In genomic region chr6:149806127-149806526, GRCh38 we compare ENCODE assay signal across 17 cellular contexts. TPM values are rescaled to one million over a fixed set of nuclear protein-coding genes. Genes with fewer than 3 reads are reported as not detected.
A peak's percentile ranks its signal among the peaks of the same experiment; 100 is the strongest.
DNase-seq lines count a peak whose midpoint lies in the region; ATAC-seq and TF ChIP-seq lines count a peak whose summit lies in the region.
"Had no signal": no experiment of that assay in that cellular context is flagged by ENCODE, and none has a peak within 500 bp of the region (broad histone marks: within the 10 kb centered on the region; RNA-seq: fewer than 3 reads in every experiment).

No MANE protein-coding gene starts in this region.

- TF ChIP-seq CTCF in MCF 10A (IDR thresholded peaks at IDR 0.05; ENCODE audit: unreplicated experiment): no peak
- no peak for TF ChIP-seq CTCF in breast epithelium (IDR thresholded peaks at IDR 0.05)
- TF ChIP-seq CTCF in NB4 (IDR thresholded peaks at IDR 0.05; ENCODE audit: low read depth, low read length): no peak

- H3K27me3 ChIP-seq in breast epithelium: no peaks in the 10 kb centered on the region
- H3K27me3 ChIP-seq in trophoblast cell (ENCODE audit: insufficient read depth, low read length): no peaks in the 10 kb centered on the region

- intact Hi-C loops in MCF 10A (cut with micrococcal nuclease) (no loop called here), breast epithelium (cut with DNase I; ENCODE audit: low total_unique reads) (no loop called here)
- intact Hi-C loops in activated T-helper 1 cell treated with anti-CD3 and anti-CD28 coated beads, Interleukin-12 subunit alpha, Interleukin-12 subunit beta, Interleukin-2, Interleukin-4 antibody, amounts not matched to agents 30 ng/mL and 10 ng/mL and 1 ng/mL, durations not matched to agents 14 hours and 24 hours and 36 hours (cut with micrococcal nuclease): no loop called here

- H3K9me3 Mint-ChIP-seq in MCF 10A (ENCODE audit: unreplicated experiment): no peaks in the 10 kb centered on the region
- no peaks in the 10 kb centered on the region for H3K9me3 Mint-ChIP-seq in activated T-helper 1 cell treated with anti-CD3 and anti-CD28 coated beads, Interleukin-12 subunit alpha, Interleukin-12 subunit beta, Interleukin-2, Interleukin-4 antibody, amounts not matched to agents 30 ng/mL and 10 ng/mL and 1 ng/mL, durations not matched to agents 14 hours and 24 hours and 36 hours
- H3K9me3 Mint-ChIP-seq in stimulated activated naive CD8-positive, alpha-beta T cell treated with anti-CD3 and anti-CD28 coated beads, Interleukin-15, Interleukin-2, amounts not matched to agents 100 ng/mL and 50 ng/mL, for 24 hours: no peaks in the 10 kb centered on the region
- H3K9me3 Mint-ChIP-seq: brain, type B pancreatic cell had no signal

- H3K79me2 ChIP-seq in trophoblast cell (ENCODE audit: control insufficient read depth, insufficient read depth, low read length, poor library complexity): no peaks in the 10 kb centered on the region

- no peak overlapping the region for H2AK5ac ChIP-seq in trophoblast cell (ENCODE audit: low read length)

- no peak overlapping the region for H4K8ac ChIP-seq in trophoblast cell (ENCODE audit: low read depth, low read length)

- peak overlapping the region; percentile 33 for H3K27ac Mint-ChIP-seq in MCF 10A (ENCODE audit: low read depth, unreplicated experiment)
- peak overlapping the region; percentile 43 for H3K27ac Mint-ChIP-seq in activated T-helper 1 cell treated with anti-CD3 and anti-CD28 coated beads, Interleukin-12 subunit alpha, Interleukin-12 subunit beta, Interleukin-2, Interleukin-4 antibody, amounts not matched to agents 30 ng/mL and 10 ng/mL and 1 ng/mL, durations not matched to agents 14 hours and 24 hours and 36 hours
- peak overlapping the region; percentile 54 for H3K27ac Mint-ChIP-seq in stimulated activated naive CD8-positive, alpha-beta T cell treated with anti-CD3 and anti-CD28 coated beads, Interleukin-15, Interleukin-2, amounts not matched to agents 100 ng/mL and 50 ng/mL, for 24 hours
- H3K27ac Mint-ChIP-seq: brain, type B pancreatic cell had no signal

- POLR2A ChIA-PET in MCF 10A (lab: Yijun Ruan, JAX): interaction anchor here (1.7 kb wide), 1 partner anchor 11 kb away, joined by 5 read pairs; no protein-coding TSS in a partner anchor

- H3K4me1 Mint-ChIP-seq in MCF 10A (ENCODE audit: insufficient read depth, unreplicated experiment): no peaks in the 10 kb centered on the region
- H3K4me1 Mint-ChIP-seq in activated T-helper 1 cell treated with anti-CD3 and anti-CD28 coated beads, Interleukin-12 subunit alpha, Interleukin-12 subunit beta, Interleukin-2, Interleukin-4 antibody, amounts not matched to agents 30 ng/mL and 10 ng/mL and 1 ng/mL, durations not matched to agents 14 hours and 24 hours and 36 hours (ENCODE audit: low read depth): peaks cover 12% of the 10 kb centered on the region
- peaks cover 6% of the 10 kb centered on the region for H3K4me1 Mint-ChIP-seq in stimulated activated naive CD8-positive, alpha-beta T cell treated with anti-CD3 and anti-CD28 coated beads, Interleukin-15, Interleukin-2, amounts not matched to agents 100 ng/mL and 50 ng/mL, for 24 hours (ENCODE audit: low read depth)
- H3K4me1 Mint-ChIP-seq: brain had no signal

- no peaks in the 10 kb centered on the region for H3K36me3 ChIP-seq in breast epithelium
- peaks cover 5 to 7% of the 10 kb centered on the region in 2 experiments for H3K36me3 ChIP-seq in trophoblast cell (ENCODE audit: control insufficient read depth in 1 of 2, insufficient read depth in 2 of 2, low read length in 2 of 2)

- no peak overlapping the region for H3K27ac ChIP-seq in breast epithelium
- no peak overlapping the region for H3K27ac ChIP-seq in trophoblast cell (ENCODE audit: low read depth, low read length)

- H2AFZ ChIP-seq in trophoblast cell (ENCODE audit: insufficient read depth, low read length, poor library complexity): no peak overlapping the region

- TF ChIP-seq POLR2A in breast epithelium (IDR thresholded peaks at IDR 0.05): no peak
- no peak for TF ChIP-seq POLR2A in NB4 (IDR thresholded peaks at IDR 0.05; ENCODE audit: extremely low read depth, insufficient read length)

- H2BK12ac ChIP-seq in trophoblast cell (ENCODE audit: low read length): no peak overlapping the region

- no peak overlapping the region for H3K18ac ChIP-seq in trophoblast cell (ENCODE audit: low read length)

- H3K4ac ChIP-seq in trophoblast cell (ENCODE audit: low read depth, low read length): no peak overlapping the region

- H3K4me1 ChIP-seq in breast epithelium: no peaks in the 10 kb centered on the region
- H3K4me1 ChIP-seq in trophoblast cell (ENCODE audit: control insufficient read depth in 1 of 2, insufficient read depth in 2 of 2, low read length in 2 of 2): no peaks in the 10 kb centered on the region

- peaks cover 63% of the 10 kb centered on the region for H3K36me3 Mint-ChIP-seq in MCF 10A (ENCODE audit: insufficient read depth, unreplicated experiment)
- peaks cover 22% of the 10 kb centered on the region for H3K36me3 Mint-ChIP-seq in activated T-helper 1 cell treated with anti-CD3 and anti-CD28 coated beads, Interleukin-12 subunit alpha, Interleukin-12 subunit beta, Interleukin-2, Interleukin-4 antibody, amounts not matched to agents 30 ng/mL and 10 ng/mL and 1 ng/mL, durations not matched to agents 14 hours and 24 hours and 36 hours (ENCODE audit: low read depth)
- peaks cover 32% of the 10 kb centered on the region for H3K36me3 Mint-ChIP-seq in stimulated activated naive CD8-positive, alpha-beta T cell treated with anti-CD3 and anti-CD28 coated beads, Interleukin-15, Interleukin-2, amounts not matched to agents 100 ng/mL and 50 ng/mL, for 24 hours (ENCODE audit: low read depth)
- H3K36me3 Mint-ChIP-seq: type B pancreatic cell had no signal

- no peak overlapping the region for H3K14ac ChIP-seq in trophoblast cell (ENCODE audit: low read length)

- no peak for ATAC-seq in HG02759 (IDR thresholded peaks at IDR 0.05; ENCODE audit: unreplicated experiment)
- no peak for ATAC-seq in GM21786 (IDR thresholded peaks at IDR 0.05; ENCODE audit: unreplicated experiment)

- no peak overlapping the region for H4K91ac ChIP-seq in trophoblast cell (ENCODE audit: low read depth, low read length)

- H3K79me1 ChIP-seq in trophoblast cell (ENCODE audit: low read length): no peaks in the 10 kb centered on the region

- BruUV-seq in MCF 10A (replicated peaks; lab: Mats Ljungman, UMichigan): no TSS peak

- CTCF ChIA-PET in MCF 10A (lab: Yijun Ruan, JAX): interaction anchor here (0.8 kb wide), 1 partner anchor 34 kb away, joined by 3 read pairs; no protein-coding TSS in a partner anchor

- no peak overlapping the region for H3K23ac ChIP-seq in trophoblast cell (ENCODE audit: low read length)

- H2BK5ac ChIP-seq in trophoblast cell (ENCODE audit: low read depth, low read length, poor library complexity): no peak overlapping the region

- H4K12ac ChIP-seq in trophoblast cell (ENCODE audit: low read depth, low read length): no peak overlapping the region

- DNase-seq in MCF 10A (ENCODE audit: unreplicated experiment): no peak
- no peak for DNase-seq in breast epithelium (ENCODE audit: low spot score in 2 of 2)
- DNase-seq in NB4 (ENCODE audit: low read depth): peak; percentile 34
- DNase-seq in activated T-helper 1 cell treated with anti-CD3 and anti-CD28 coated beads, Interleukin-12 subunit alpha, Interleukin-12 subunit beta, Interleukin-2, Interleukin-4 antibody, amounts not matched to agents 30 ng/mL and 10 ng/mL and 1 ng/mL, durations not matched to agents 14 hours and 24 hours and 36 hours (ENCODE audit: low spot score): no peak
- no peak for DNase-seq in trophoblast cell
- DNase-seq: activated T-cell treated with anti-CD3 and anti-CD28 coated beads, Interleukin-2, amount 50 U/mL, for 48 hours; DMS 273 treated with DMSO at 0.1 percent for 48 hours; hippocampal formation; NCI-H1694 treated with DMSO at 0.1 percent for 48 hours; NCI-H526; SHP77 treated with DMSO at 0.1 percent for 48 hours; stimulated activated CD8-positive, alpha-beta memory T cell treated with anti-CD3 and anti-CD28 coated beads, Interleukin-4, amount 100 ng/mL, for 48 hours had no signal

- H3K9me3 ChIP-seq in breast epithelium (no peaks in the 10 kb centered on the region), trophoblast cell (ENCODE audit: insufficient read depth, low read depth, low read length) (no peaks in the 10 kb centered on the region)

- H2BK120ac ChIP-seq in trophoblast cell (ENCODE audit: insufficient read depth, low read length, poor library complexity): no peak overlapping the region

- no peak overlapping the region for H3K9ac ChIP-seq in trophoblast cell (ENCODE audit: low read length)

- no peak overlapping the region for H3K4me3 Mint-ChIP-seq in MCF 10A (ENCODE audit: unreplicated experiment)
- H3K4me3 Mint-ChIP-seq in activated T-helper 1 cell treated with anti-CD3 and anti-CD28 coated beads, Interleukin-12 subunit alpha, Interleukin-12 subunit beta, Interleukin-2, Interleukin-4 antibody, amounts not matched to agents 30 ng/mL and 10 ng/mL and 1 ng/mL, durations not matched to agents 14 hours and 24 hours and 36 hours: no peak overlapping the region
- H3K4me3 Mint-ChIP-seq in stimulated activated naive CD8-positive, alpha-beta T cell treated with anti-CD3 and anti-CD28 coated beads, Interleukin-15, Interleukin-2, amounts not matched to agents 100 ng/mL and 50 ng/mL, for 24 hours: no peak overlapping the region
- H3K4me3 Mint-ChIP-seq: brain, type B pancreatic cell had no signal

- no peak overlapping the region for H3K4me2 ChIP-seq in trophoblast cell (ENCODE audit: low read length)

- no peaks in the 10 kb centered on the region for H3K27me3 Mint-ChIP-seq in MCF 10A (ENCODE audit: insufficient read depth, unreplicated experiment)
- H3K27me3 Mint-ChIP-seq in activated T-helper 1 cell treated with anti-CD3 and anti-CD28 coated beads, Interleukin-12 subunit alpha, Interleukin-12 subunit beta, Interleukin-2, Interleukin-4 antibody, amounts not matched to agents 30 ng/mL and 10 ng/mL and 1 ng/mL, durations not matched to agents 14 hours and 24 hours and 36 hours (ENCODE audit: insufficient read depth): no peaks in the 10 kb centered on the region
- H3K27me3 Mint-ChIP-seq in stimulated activated naive CD8-positive, alpha-beta T cell treated with anti-CD3 and anti-CD28 coated beads, Interleukin-15, Interleukin-2, amounts not matched to agents 100 ng/mL and 50 ng/mL, for 24 hours: no peaks in the 10 kb centered on the region
- H3K27me3 Mint-ChIP-seq: brain, type B pancreatic cell had no signal

- no CpG with 5 or more reads among the region's 4 CpGs for WGBS in trophoblast cell (ENCODE audit: extremely low coverage, insufficient coverage, insufficient read length)

- H3K4me3 ChIP-seq in breast epithelium (no peak overlapping the region), NB4 (ENCODE audit: low read depth, low read length) (no peak overlapping the region), trophoblast cell (ENCODE audit: low read depth, low read length) (no peak overlapping the region)

RNA-seq across cellular contexts. Expression of gene PCMT1, which starts 56.6 kb away (rescaled TPM):
- total RNA-seq in MCF 10A (2022) (117 and 121 TPM in 2 replicates), breast epithelium (100 to 1,000 TPM; 111 to 148 (median 121) TPM)
- 88.8 and 92.3 TPM in 2 replicates for total RNA-seq in activated T-helper 1 cell treated with anti-CD3 and anti-CD28 coated beads, Interleukin-12 subunit alpha, Interleukin-12 subunit beta, Interleukin-2, Interleukin-4 antibody, amounts not matched to agents 30 ng/mL and 10 ng/mL and 1 ng/mL, durations not matched to agents 14 hours and 24 hours and 36 hours
- 75.3 and 78.6 TPM in 2 replicates for polyA plus RNA-seq in trophoblast cell (2013)

RNA-seq across cellular contexts. Expression of gene LRP11, which starts 58.0 kb away (rescaled TPM):
- total RNA-seq in MCF 10A (2022) (38.1 and 46.1 TPM in 2 replicates), breast epithelium (10 to 100 TPM; 30.6 to 44.9 (median 35.8) TPM)
- 3.5 and 5.1 TPM in 2 replicates for total RNA-seq in activated T-helper 1 cell treated with anti-CD3 and anti-CD28 coated beads, Interleukin-12 subunit alpha, Interleukin-12 subunit beta, Interleukin-2, Interleukin-4 antibody, amounts not matched to agents 30 ng/mL and 10 ng/mL and 1 ng/mL, durations not matched to agents 14 hours and 24 hours and 36 hours
- 6.9 TPM in 2 replicates for polyA plus RNA-seq in trophoblast cell (2013)

RNA-seq across cellular contexts. Expression of gene NUP43, which starts 59.8 kb away (rescaled TPM):
- 47.8 and 50.5 TPM in 2 replicates for total RNA-seq in MCF 10A (2022)
- total RNA-seq in breast epithelium: 10 to 100 TPM; 15.5 to 27.8 (median 22.6) TPM
- total RNA-seq in activated T-helper 1 cell treated with anti-CD3 and anti-CD28 coated beads, Interleukin-12 subunit alpha, Interleukin-12 subunit beta, Interleukin-2, Interleukin-4 antibody, amounts not matched to agents 30 ng/mL and 10 ng/mL and 1 ng/mL, durations not matched to agents 14 hours and 24 hours and 36 hours: 81.3 and 90.5 TPM in 2 replicates
- 24.0 and 24.7 TPM in 2 replicates for polyA plus RNA-seq in trophoblast cell (2013)
